In the genomic region with DNA sequence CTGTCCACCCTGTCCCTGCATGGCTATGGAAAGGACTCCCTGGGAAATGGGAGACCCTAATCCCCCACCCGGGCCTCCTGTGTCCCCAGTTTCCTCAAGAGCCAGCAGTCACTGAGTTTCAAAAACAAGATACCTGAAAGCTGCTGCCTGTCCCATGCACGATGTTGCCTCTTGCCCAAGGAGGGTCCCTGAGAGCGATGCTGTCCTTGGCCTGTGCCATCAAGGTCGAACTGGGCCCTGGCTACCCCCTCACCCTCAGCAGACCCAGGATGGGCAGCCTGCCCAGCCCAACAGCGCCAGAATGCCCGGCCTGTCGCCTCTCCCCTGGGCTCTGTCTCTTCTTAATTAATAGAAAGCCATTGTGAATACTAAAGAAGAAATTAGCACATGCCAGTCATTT, we compare ENCODE assay signal across 17 cellular contexts.
DNase-seq lines count a peak whose midpoint lies in the region; ATAC-seq and TF ChIP-seq lines count a peak whose summit lies in the region.
"Had no signal": no experiment of that assay in that cellular context is flagged by ENCODE, and none has a peak within 500 bp of the region (broad histone marks: within the 10 kb centered on the region; RNA-seq: fewer than 3 reads in every experiment).

No MANE protein-coding gene starts in this region.

- no peaks in the 10 kb centered on the region for H3K4me1 Mint-ChIP-seq in activated T-helper 17 cell treated with anti-CD3 and anti-CD28 coated beads, Interleukin-2, amount 50 U/mL, for 72 hours
- H3K4me1 Mint-ChIP-seq: B cell; CD8-positive, alpha-beta memory T cell had no signal

- no peak for TF ChIP-seq RAD21 in SK-N-SH (IDR thresholded peaks at IDR 0.05; ENCODE audit: low read length)

- TF ChIP-seq EP300 in SK-N-SH (IDR thresholded peaks at IDR 0.05; ENCODE audit: borderline replicate concordance in 1 of 2, low read depth in 1 of 2, low read length in 1 of 2) = no peak

- H3K36me3 ChIP-seq in SK-N-SH (replicated peaks in 1 of 2; ENCODE audit: control insufficient read depth in 1 of 2, insufficient read depth in 2 of 2, low read length in 1 of 2) (no peaks in the 10 kb centered on the region), RWPE2 (ENCODE audit: low read depth) (no peaks in the 10 kb centered on the region)
- H3K36me3 ChIP-seq: BLaER1 treated with 17β-estradiol and CSF1 and Interleukin-3, amounts not matched to agents 10 nM and 100 nM; HAP-1 had no signal

- H3K27ac ChIP-seq in SK-N-SH (ENCODE audit: low read depth in 2 of 2, low read length in 1 of 2) (no peak overlapping the region), RWPE2 (ENCODE audit: poor library complexity, severe bottlenecking) (no peak overlapping the region)
- H3K27ac ChIP-seq: 22Rv1; A549; BLaER1 treated with 17β-estradiol and CSF1 and Interleukin-3, amounts not matched to agents 10 nM and 100 nM; GM23248 had no signal

- no peak overlapping the region for H3K4me3 ChIP-seq in SK-N-SH (ENCODE audit: low read depth in 2 of 2, low read length in 1 of 2)
- no peak overlapping the region for H3K4me3 ChIP-seq in RWPE2 (ENCODE audit: severe bottlenecking)
- H3K4me3 ChIP-seq: A549; BLaER1 treated with 17β-estradiol and CSF1 and Interleukin-3, amounts not matched to agents 10 nM and 100 nM; GM23248; HAP-1 had no signal

- H3K4me1 ChIP-seq in SK-N-SH (ENCODE audit: control insufficient read depth in 1 of 2, insufficient read depth in 2 of 2, low read depth in 1 of 2, low read length in 1 of 2) (peaks cover 0 to 8% of the 10 kb centered on the region in 2 experiments; a peak in 1 of 4 replicates), RWPE2 (ENCODE audit: insufficient read depth, poor library complexity, severe bottlenecking) (no peaks in the 10 kb centered on the region)
- H3K4me1 ChIP-seq: A549 had no signal

- H3K27me3 ChIP-seq in SK-N-SH (ENCODE audit: insufficient read depth) = no peaks in the 10 kb centered on the region
- no peaks in the 10 kb centered on the region for H3K27me3 ChIP-seq in RWPE2 (ENCODE audit: insufficient read depth, poor library complexity, severe bottlenecking)
- H3K27me3 ChIP-seq: BLaER1 treated with 17β-estradiol and CSF1 and Interleukin-3, amounts not matched to agents 10 nM and 100 nM had no signal

- no peak for TF ChIP-seq CTCF in SK-N-SH (IDR thresholded peaks at IDR 0.05)
- TF ChIP-seq CTCF in RWPE2 (IDR thresholded peaks at IDR 0.05; ENCODE audit: poor library complexity, severe bottlenecking) = no peak

- DNase-seq in SK-N-SH (peak; percentile 47), RWPE2 (ENCODE audit: low spot score) (peak; percentile 13), posterior vena cava (ENCODE audit: low spot score) (peak; percentile 81)
- DNase-seq: CD8-positive, alpha-beta memory T cell; COR-L47; GM23248; KG1 had no signal

- no peaks in the 10 kb centered on the region for H3K9me3 Mint-ChIP-seq in activated T-helper 17 cell treated with anti-CD3 and anti-CD28 coated beads, Interleukin-2, amount 50 U/mL, for 72 hours

- H4K20me1 ChIP-seq in SK-N-SH (ENCODE audit: insufficient read depth) = no peaks in the 10 kb centered on the region
- H4K20me1 ChIP-seq: BLaER1 treated with 17β-estradiol and CSF1 and Interleukin-3, amounts not matched to agents 10 nM and 100 nM had no signal

- 39% methylated on average over 6 of the region's 7 CpGs for WGBS in SK-N-SH (ENCODE audit: low lambda C conversion rate)

- H3K9me2 ChIP-seq in SK-N-SH = no peaks in the 10 kb centered on the region

- intact Hi-C loops in posterior vena cava (cut with DNase I) = no loop called here

- H3K79me2 ChIP-seq in SK-N-SH (ENCODE audit: insufficient read depth) = no peaks in the 10 kb centered on the region

- no peak overlapping the region for H3K4me3 Mint-ChIP-seq in activated T-helper 17 cell treated with anti-CD3 and anti-CD28 coated beads, Interleukin-2, amount 50 U/mL, for 72 hours
- H3K4me3 Mint-ChIP-seq: B cell; CD8-positive, alpha-beta memory T cell had no signal

- H2AFZ ChIP-seq in SK-N-SH (ENCODE audit: low read depth) = no peak overlapping the region
- H2AFZ ChIP-seq: GM23248 had no signal

- POLR2A ChIA-PET in SK-N-SH (lab: Yijun Ruan, JAX) = interaction anchor here (0.9 kb wide), 1 partner anchor 14 kb away, joined by 3 read pairs; no protein-coding TSS in a partner anchor

- H3K36me3 Mint-ChIP-seq in activated T-helper 17 cell treated with anti-CD3 and anti-CD28 coated beads, Interleukin-2, amount 50 U/mL, for 72 hours (ENCODE audit: low read depth) = no peaks in the 10 kb centered on the region
- H3K36me3 Mint-ChIP-seq: CD8-positive, alpha-beta memory T cell had no signal

- peaks cover 4% of the 10 kb centered on the region for H3K27me3 Mint-ChIP-seq in activated T-helper 17 cell treated with anti-CD3 and anti-CD28 coated beads, Interleukin-2, amount 50 U/mL, for 72 hours
- H3K27me3 Mint-ChIP-seq: B cell had no signal

- H3K9me3 ChIP-seq in SK-N-SH (no peaks in the 10 kb centered on the region), RWPE2 (ENCODE audit: severe bottlenecking) (no peaks in the 10 kb centered on the region)
- H3K9me3 ChIP-seq: A549; BLaER1 treated with 17β-estradiol and CSF1 and Interleukin-3, amounts not matched to agents 10 nM and 100 nM; HAP-1 had no signal

- no peaks in the 10 kb centered on the region for H3F3A ChIP-seq in SK-N-SH (replicated peaks; ENCODE audit: insufficient read depth)

- CTCF ChIA-PET in SK-N-SH (lab: Yijun Ruan, JAX) = interaction anchor here (0.9 kb wide), 1 partner anchor 199 kb away, joined by 3 read pairs; no protein-coding TSS in a partner anchor

- ATAC-seq in SK-N-SH treated with all-trans-retinoic acid at 6 μM for 48 hours (no peak), RWPE2 (ENCODE audit: low read depth) (no peak), HG03469 (IDR thresholded peaks at IDR 0.05; ENCODE audit: unreplicated experiment) (no peak), HG03521 (IDR thresholded peaks at IDR 0.05; ENCODE audit: unreplicated experiment) (no peak)
- no peak for ATAC-seq in activated T-helper 17 cell treated with anti-CD3 and anti-CD28 coated beads, Interleukin-2, amount 50 U/mL, for 72 hours (replicated peaks)
- ATAC-seq: A549, HepG2 had no signal

- H3K9ac ChIP-seq in SK-N-SH = no peak overlapping the region
- H3K9ac ChIP-seq: BLaER1 treated with 17β-estradiol and CSF1 and Interleukin-3, amounts not matched to agents 10 nM and 100 nM; GM23248 had no signal

- H3K4me2 ChIP-seq in SK-N-SH = no peak overlapping the region
- H3K4me2 ChIP-seq: A549; BLaER1 treated with 17β-estradiol and CSF1 and Interleukin-3, amounts not matched to agents 10 nM and 100 nM had no signal

- H3K27ac Mint-ChIP-seq in activated T-helper 17 cell treated with anti-CD3 and anti-CD28 coated beads, Interleukin-2, amount 50 U/mL, for 72 hours = no peak overlapping the region
- H3K27ac Mint-ChIP-seq: B cell had no signal

TF ChIP-seq in SK-N-SH, 30 proteins besides CTCF, POLR2A, EP300 and RAD21:
- TF ChIP-seq, protein P1, sequence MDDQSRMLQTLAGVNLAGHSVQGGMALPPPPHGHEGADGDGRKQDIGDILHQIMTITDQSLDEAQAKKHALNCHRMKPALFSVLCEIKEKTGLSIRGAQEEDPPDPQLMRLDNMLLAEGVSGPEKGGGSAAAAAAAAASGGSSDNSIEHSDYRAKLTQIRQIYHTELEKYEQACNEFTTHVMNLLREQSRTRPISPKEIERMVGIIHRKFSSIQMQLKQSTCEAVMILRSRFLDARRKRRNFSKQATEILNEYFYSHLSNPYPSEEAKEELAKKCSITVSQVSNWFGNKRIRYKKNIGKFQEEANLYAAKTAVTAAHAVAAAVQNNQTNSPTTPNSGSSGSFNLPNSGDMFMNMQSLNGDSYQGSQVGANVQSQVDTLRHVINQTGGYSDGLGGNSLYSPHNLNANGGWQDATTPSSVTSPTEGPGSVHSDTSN (IDR thresholded peaks at IDR 0.05) = no peak

TF ChIP-seq in SK-N-SH treated with all-trans-retinoic acid at 6 μM for 48 hours, 23 proteins besides CTCF, POLR2A, EP300 and RAD21:
- TF ChIP-seq RARB (CRISPR knock-in tag; IDR thresholded peaks at IDR 0.05) (no peak), TOX (CRISPR knock-in tag; IDR thresholded peaks at IDR 0.05; ENCODE audit: borderline replicate concordance) (no peak), ZNF8 (CRISPR knock-in tag; IDR thresholded peaks at IDR 0.05) (no peak), ESRRG (CRISPR knock-in tag; IDR thresholded peaks at IDR 0.05) (no peak), CSRNP3 (CRISPR knock-in tag; IDR thresholded peaks at IDR 0.05) (no peak), TCF4 (CRISPR knock-in tag; IDR thresholded peaks at IDR 0.05; ENCODE audit: borderline replicate concordance) (no peak)
TF ChIP-seq in SK-N-SH treated with all-trans-retinoic acid at 6 μM for 48 hours: peak in this region for 0.

Comparison
In these comparisons a context has a peak if more than half of its experiments do, and no peak if none do; other contexts are left out.
1. DNase-seq: peak in every context shown above with its lines; median percentile 81 in posterior vena cava; 47 in SK-N-SH; 13 in RWPE2.